1 cellular context compared by ENCODE assay signal in genomic region chr13:41019027-41019487, GRCh38.
TF ChIP-seq lines count a peak whose summit lies in the region.

Gene ELF1 (minus strand): TSS chr13:41019316. CDS start chr13:40982054, 37,262 bp downstream.

TF ChIP-seq in HEK293, 187 proteins besides CTCF, POLR2A, EP300 and RAD21 (continued from another document):
- TF ChIP-seq INSM2 (tag by site-specific recombination; IDR thresholded peaks at IDR 0.05) = 0 out of 2 replicates have a peak, but pooled peaks have one; percentile 27
- 0 out of 2 replicates have a peak, but pooled peaks have one; percentile 23 for TF ChIP-seq FEZF1 (tag by site-specific recombination; IDR thresholded peaks at IDR 0.05)
- TF ChIP-seq ZNF174 (tag by site-specific recombination; IDR thresholded peaks at IDR 0.05) = no peak
- TF ChIP-seq HOXC10 (CRISPR knock-in tag; IDR thresholded peaks at IDR 0.05) = no peak
- peak; percentile 6; the same call in 1 of the 2 replicates for TF ChIP-seq SP2 (tag by site-specific recombination; IDR thresholded peaks at IDR 0.05)
- TF ChIP-seq YY1 (tag by site-specific recombination; IDR thresholded peaks at IDR 0.05) = peak; percentile 63
